In genomic region chr5:168946363-168946762, GRCh38 we compare ENCODE assay signal across 1 cellular context.
TF ChIP-seq lines count a peak whose summit lies in the region.

No MANE protein-coding gene starts in this region.

TF ChIP-seq in GM23338, 12 proteins besides CTCF, POLR2A, EP300 and RAD21 (continued from another document):
- TF ChIP-seq ZNF462 (CRISPR knock-in tag; IDR thresholded peaks at IDR 0.05) (no peak), STAT1 (IDR thresholded peaks at IDR 0.05; ENCODE audit: unreplicated experiment) (no peak)
- TF ChIP-seq, protein P1, sequence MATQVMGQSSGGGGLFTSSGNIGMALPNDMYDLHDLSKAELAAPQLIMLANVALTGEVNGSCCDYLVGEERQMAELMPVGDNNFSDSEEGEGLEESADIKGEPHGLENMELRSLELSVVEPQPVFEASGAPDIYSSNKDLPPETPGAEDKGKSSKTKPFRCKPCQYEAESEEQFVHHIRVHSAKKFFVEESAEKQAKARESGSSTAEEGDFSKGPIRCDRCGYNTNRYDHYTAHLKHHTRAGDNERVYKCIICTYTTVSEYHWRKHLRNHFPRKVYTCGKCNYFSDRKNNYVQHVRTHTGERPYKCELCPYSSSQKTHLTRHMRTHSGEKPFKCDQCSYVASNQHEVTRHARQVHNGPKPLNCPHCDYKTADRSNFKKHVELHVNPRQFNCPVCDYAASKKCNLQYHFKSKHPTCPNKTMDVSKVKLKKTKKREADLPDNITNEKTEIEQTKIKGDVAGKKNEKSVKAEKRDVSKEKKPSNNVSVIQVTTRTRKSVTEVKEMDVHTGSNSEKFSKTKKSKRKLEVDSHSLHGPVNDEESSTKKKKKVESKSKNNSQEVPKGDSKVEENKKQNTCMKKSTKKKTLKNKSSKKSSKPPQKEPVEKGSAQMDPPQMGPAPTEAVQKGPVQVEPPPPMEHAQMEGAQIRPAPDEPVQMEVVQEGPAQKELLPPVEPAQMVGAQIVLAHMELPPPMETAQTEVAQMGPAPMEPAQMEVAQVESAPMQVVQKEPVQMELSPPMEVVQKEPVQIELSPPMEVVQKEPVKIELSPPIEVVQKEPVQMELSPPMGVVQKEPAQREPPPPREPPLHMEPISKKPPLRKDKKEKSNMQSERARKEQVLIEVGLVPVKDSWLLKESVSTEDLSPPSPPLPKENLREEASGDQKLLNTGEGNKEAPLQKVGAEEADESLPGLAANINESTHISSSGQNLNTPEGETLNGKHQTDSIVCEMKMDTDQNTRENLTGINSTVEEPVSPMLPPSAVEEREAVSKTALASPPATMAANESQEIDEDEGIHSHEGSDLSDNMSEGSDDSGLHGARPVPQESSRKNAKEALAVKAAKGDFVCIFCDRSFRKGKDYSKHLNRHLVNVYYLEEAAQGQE (IDR thresholded peaks at IDR 0.05; ENCODE audit: unreplicated experiment), result no peak
